ENCODE assay signal across 16 cellular contexts in the genomic region with DNA sequence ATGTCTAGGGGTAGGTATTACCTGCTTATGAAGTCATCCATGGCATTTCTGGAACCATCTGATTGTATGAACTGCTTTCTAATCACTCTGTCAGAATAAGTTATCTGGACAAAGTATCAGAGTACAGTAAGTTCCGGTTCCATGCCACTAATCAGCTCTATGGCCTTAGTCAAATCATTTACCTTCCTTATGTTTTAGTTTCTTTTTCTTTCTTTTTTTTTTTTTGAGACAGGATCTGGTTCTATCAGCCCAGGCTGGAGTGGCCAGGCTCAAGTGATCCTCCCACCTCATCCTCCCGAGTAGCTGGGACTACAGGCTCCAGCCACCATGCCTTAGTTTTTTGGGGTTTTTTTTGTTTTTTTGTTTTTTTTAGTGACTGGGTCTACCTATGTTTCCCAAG. TPM values are rescaled to one million over a fixed set of nuclear protein-coding genes. Genes with fewer than 3 reads are reported as not detected.
DNase-seq lines count a peak whose midpoint lies in the region; ATAC-seq and TF ChIP-seq lines count a peak whose summit lies in the region.
"Had no signal": no experiment of that assay in that cellular context is flagged by ENCODE, and none has a peak within 500 bp of the region (broad histone marks: within the 10 kb centered on the region; RNA-seq: fewer than 3 reads in every experiment).

No MANE protein-coding gene starts in this region.

- ATAC-seq in GM18508 (IDR thresholded peaks at IDR 0.05; ENCODE audit: insufficient read depth, unreplicated experiment), result peak; percentile 62
- peak; percentile 56 for ATAC-seq in GM21447 (IDR thresholded peaks at IDR 0.05; ENCODE audit: unreplicated experiment)
- peak; percentile 47 for ATAC-seq in HG03575 (IDR thresholded peaks at IDR 0.05; ENCODE audit: extremely low read depth, insufficient number of reproducible peaks, low FRiP score, unreplicated experiment)
- ATAC-seq in left colon, result peak; percentile 22
- ATAC-seq in WTC11, result no peak
- ATAC-seq: psoas muscle had no signal

- no peak overlapping the region for H3K4me3 Mint-ChIP-seq in WTC11
- H3K4me3 Mint-ChIP-seq: neural crest cell had no signal

- H3K36me3 Mint-ChIP-seq in WTC11, result no peaks in the 10 kb centered on the region

- CTCF ChIA-PET in WTC11 (lab: Charles Lee), result no interaction called here

- no peaks in the 10 kb centered on the region for H3K9me3 Mint-ChIP-seq in WTC11

- in situ Hi-C loops in ACHN (cut with HindIII; ENCODE audit: low pct_ligation_motif_present, low pct_unique_long_range_greater_than_20kb, low sequenced_read_pairs), result no loop called here

- DNase-seq in left colon (no peak), WTC11 (ENCODE audit: low spot score) (no peak), LoVo (ENCODE audit: low spot score) (no peak), ACHN (no peak), NCI-H446 (lab: John Stamatoyannopoulos, UW) (no peak)
- DNase-seq: activated CD4-positive, CD25-positive, alpha-beta regulatory T cell; activated gamma-delta T cell treated with Interleukin-2 at 50 U/mL for 16 hours; Calu3; hypothalamus; psoas muscle; SHP77 treated with DMSO at 0.1 percent for 48 hours; stimulated activated CD4-positive, alpha-beta T cell treated with anti-CD3 and anti-CD28 coated beads, Interleukin-12 subunit alpha, Interleukin-12 subunit beta, amount 100 ng/mL, for 4 hours had no signal

- no peak overlapping the region for H3K27ac Mint-ChIP-seq in WTC11

- no peaks in the 10 kb centered on the region for H3K27me3 Mint-ChIP-seq in WTC11 (ENCODE audit: low read depth)

- no peak for TF ChIP-seq CTCF in WTC11 (IDR thresholded peaks at IDR 0.05)

- no peaks in the 10 kb centered on the region for H3K4me1 Mint-ChIP-seq in WTC11
- H3K4me1 Mint-ChIP-seq: neural crest cell had no signal

- POLR2A ChIA-PET in WTC11 (lab: Charles Lee), result no interaction called here

- intact Hi-C loops in left colon (cut with DNase I, micrococcal nuclease), result no loop called here

TF ChIP-seq in WTC11, 78 proteins besides CTCF, POLR2A, EP300 and RAD21:
- no peak for TF ChIP-seq NFYB (CRISPR knock-in tag; conservative IDR thresholded peaks at IDR 0.05; ENCODE audit: low read depth)
- TF ChIP-seq, protein P1, sequence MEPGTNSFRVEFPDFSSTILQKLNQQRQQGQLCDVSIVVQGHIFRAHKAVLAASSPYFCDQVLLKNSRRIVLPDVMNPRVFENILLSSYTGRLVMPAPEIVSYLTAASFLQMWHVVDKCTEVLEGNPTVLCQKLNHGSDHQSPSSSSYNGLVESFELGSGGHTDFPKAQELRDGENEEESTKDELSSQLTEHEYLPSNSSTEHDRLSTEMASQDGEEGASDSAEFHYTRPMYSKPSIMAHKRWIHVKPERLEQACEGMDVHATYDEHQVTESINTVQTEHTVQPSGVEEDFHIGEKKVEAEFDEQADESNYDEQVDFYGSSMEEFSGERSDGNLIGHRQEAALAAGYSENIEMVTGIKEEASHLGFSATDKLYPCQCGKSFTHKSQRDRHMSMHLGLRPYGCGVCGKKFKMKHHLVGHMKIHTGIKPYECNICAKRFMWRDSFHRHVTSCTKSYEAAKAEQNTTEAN (CRISPR knock-in tag; IDR thresholded peaks at IDR 0.05), result no peak
- TF ChIP-seq, protein P2, sequence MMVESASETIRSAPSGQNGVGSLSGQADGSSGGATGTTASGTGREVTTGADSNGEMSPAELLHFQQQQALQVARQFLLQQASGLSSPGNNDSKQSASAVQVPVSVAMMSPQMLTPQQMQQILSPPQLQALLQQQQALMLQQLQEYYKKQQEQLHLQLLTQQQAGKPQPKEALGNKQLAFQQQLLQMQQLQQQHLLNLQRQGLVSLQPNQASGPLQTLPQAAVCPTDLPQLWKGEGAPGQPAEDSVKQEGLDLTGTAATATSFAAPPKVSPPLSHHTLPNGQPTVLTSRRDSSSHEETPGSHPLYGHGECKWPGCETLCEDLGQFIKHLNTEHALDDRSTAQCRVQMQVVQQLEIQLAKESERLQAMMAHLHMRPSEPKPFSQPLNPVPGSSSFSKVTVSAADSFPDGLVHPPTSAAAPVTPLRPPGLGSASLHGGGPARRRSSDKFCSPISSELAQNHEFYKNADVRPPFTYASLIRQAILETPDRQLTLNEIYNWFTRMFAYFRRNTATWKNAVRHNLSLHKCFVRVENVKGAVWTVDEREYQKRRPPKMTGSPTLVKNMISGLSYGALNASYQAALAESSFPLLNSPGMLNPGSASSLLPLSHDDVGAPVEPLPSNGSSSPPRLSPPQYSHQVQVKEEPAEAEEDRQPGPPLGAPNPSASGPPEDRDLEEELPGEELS (CRISPR knock-in tag; IDR thresholded peaks at IDR 0.05), result no peak
- no peak for TF ChIP-seq ZNF219 (CRISPR knock-in tag; IDR thresholded peaks at IDR 0.05; ENCODE audit: borderline replicate concordance)
- TF ChIP-seq NFATC4 (CRISPR knock-in tag; IDR thresholded peaks at IDR 0.05), result no peak
- no peak for TF ChIP-seq ATF1 (CRISPR knock-in tag; IDR thresholded peaks at IDR 0.05)
- no peak for TF ChIP-seq CBFB (CRISPR knock-in tag; IDR thresholded peaks at IDR 0.05; ENCODE audit: low read depth)
- TF ChIP-seq TEAD4 (CRISPR knock-in tag; IDR thresholded peaks at IDR 0.05), result no peak
- TF ChIP-seq, protein P3, sequence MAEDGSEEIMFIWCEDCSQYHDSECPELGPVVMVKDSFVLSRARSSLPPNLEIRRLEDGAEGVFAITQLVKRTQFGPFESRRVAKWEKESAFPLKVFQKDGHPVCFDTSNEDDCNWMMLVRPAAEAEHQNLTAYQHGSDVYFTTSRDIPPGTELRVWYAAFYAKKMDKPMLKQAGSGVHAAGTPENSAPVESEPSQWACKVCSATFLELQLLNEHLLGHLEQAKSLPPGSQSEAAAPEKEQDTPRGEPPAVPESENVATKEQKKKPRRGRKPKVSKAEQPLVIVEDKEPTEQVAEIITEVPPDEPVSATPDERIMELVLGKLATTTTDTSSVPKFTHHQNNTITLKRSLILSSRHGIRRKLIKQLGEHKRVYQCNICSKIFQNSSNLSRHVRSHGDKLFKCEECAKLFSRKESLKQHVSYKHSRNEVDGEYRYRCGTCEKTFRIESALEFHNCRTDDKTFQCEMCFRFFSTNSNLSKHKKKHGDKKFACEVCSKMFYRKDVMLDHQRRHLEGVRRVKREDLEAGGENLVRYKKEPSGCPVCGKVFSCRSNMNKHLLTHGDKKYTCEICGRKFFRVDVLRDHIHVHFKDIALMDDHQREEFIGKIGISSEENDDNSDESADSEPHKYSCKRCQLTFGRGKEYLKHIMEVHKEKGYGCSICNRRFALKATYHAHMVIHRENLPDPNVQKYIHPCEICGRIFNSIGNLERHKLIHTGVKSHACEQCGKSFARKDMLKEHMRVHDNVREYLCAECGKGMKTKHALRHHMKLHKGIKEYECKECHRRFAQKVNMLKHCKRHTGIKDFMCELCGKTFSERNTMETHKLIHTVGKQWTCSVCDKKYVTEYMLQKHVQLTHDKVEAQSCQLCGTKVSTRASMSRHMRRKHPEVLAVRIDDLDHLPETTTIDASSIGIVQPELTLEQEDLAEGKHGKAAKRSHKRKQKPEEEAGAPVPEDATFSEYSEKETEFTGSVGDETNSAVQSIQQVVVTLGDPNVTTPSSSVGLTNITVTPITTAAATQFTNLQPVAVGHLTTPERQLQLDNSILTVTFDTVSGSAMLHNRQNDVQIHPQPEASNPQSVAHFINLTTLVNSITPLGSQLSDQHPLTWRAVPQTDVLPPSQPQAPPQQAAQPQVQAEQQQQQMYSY (CRISPR knock-in tag; IDR thresholded peaks at IDR 0.05), result no peak
- TF ChIP-seq, protein P4, sequence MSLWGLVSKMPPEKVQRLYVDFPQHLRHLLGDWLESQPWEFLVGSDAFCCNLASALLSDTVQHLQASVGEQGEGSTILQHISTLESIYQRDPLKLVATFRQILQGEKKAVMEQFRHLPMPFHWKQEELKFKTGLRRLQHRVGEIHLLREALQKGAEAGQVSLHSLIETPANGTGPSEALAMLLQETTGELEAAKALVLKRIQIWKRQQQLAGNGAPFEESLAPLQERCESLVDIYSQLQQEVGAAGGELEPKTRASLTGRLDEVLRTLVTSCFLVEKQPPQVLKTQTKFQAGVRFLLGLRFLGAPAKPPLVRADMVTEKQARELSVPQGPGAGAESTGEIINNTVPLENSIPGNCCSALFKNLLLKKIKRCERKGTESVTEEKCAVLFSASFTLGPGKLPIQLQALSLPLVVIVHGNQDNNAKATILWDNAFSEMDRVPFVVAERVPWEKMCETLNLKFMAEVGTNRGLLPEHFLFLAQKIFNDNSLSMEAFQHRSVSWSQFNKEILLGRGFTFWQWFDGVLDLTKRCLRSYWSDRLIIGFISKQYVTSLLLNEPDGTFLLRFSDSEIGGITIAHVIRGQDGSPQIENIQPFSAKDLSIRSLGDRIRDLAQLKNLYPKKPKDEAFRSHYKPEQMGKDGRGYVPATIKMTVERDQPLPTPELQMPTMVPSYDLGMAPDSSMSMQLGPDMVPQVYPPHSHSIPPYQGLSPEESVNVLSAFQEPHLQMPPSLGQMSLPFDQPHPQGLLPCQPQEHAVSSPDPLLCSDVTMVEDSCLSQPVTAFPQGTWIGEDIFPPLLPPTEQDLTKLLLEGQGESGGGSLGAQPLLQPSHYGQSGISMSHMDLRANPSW (CRISPR knock-in tag; conservative IDR thresholded peaks at IDR 0.05; ENCODE audit: low read depth), result no peak
- TF ChIP-seq, protein P5, sequence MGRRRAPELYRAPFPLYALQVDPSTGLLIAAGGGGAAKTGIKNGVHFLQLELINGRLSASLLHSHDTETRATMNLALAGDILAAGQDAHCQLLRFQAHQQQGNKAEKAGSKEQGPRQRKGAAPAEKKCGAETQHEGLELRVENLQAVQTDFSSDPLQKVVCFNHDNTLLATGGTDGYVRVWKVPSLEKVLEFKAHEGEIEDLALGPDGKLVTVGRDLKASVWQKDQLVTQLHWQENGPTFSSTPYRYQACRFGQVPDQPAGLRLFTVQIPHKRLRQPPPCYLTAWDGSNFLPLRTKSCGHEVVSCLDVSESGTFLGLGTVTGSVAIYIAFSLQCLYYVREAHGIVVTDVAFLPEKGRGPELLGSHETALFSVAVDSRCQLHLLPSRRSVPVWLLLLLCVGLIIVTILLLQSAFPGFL (CRISPR knock-in tag; IDR thresholded peaks at IDR 0.05; ENCODE audit: borderline replicate concordance), result no peak
- no peak for TF ChIP-seq ZNF121 (CRISPR knock-in tag; IDR thresholded peaks at IDR 0.05)
- TF ChIP-seq, protein P6, sequence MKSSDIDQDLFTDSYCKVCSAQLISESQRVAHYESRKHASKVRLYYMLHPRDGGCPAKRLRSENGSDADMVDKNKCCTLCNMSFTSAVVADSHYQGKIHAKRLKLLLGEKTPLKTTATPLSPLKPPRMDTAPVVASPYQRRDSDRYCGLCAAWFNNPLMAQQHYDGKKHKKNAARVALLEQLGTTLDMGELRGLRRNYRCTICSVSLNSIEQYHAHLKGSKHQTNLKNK (CRISPR knock-in tag; IDR thresholded peaks at IDR 0.05), result no peak
- no peak for TF ChIP-seq ZNF317 (CRISPR knock-in tag; IDR thresholded peaks at IDR 0.05; ENCODE audit: borderline replicate concordance, low read depth)
- TF ChIP-seq GABPB1 (CRISPR knock-in tag; IDR thresholded peaks at IDR 0.05), result no peak
- TF ChIP-seq KAT7 (CRISPR knock-in tag; IDR thresholded peaks at IDR 0.05; ENCODE audit: borderline replicate concordance), result no peak

RNA-seq across cellular contexts. Expression of a gene that starts 11.5 kb away (rescaled TPM):
- 10 to 100 TPM; 81.0 to 89.0 TPM for total RNA-seq in left colon
- total RNA-seq in WTC11 (2021), result 31.4 to 40.7 TPM (median 38.5 TPM) in 3 replicates
